In the genomic region with DNA sequence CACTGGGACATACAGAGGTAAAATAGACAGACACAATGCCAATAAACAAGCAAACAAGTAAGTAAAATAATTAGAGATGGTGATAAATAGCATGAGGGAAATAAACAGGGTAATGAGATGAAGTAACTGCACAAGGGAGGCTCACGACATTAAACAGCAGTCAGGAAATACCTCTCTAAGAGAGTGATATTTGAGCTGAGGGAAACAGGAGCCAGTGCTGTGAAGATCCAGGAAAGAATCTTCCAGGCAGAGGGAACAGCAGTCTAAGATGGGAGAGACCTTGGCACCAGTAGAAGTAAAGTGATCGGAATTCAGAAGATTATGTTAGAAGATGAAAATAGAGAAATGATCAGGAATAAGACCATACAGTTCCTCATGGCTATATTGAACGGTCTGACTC, we compare ENCODE assay signal across 24 cellular contexts.
"Had no signal": no experiment of that assay in that cellular context is flagged by ENCODE, and none has a peak within 500 bp of the region (broad histone marks: within the 10 kb centered on the region; RNA-seq: fewer than 3 reads in every experiment).

No MANE protein-coding gene starts in this region.

- ATAC-seq: activated T-helper 17 cell treated with anti-CD3 and anti-CD28 coated beads, Interleukin-2, amount 50 U/mL, for 72 hours had no signal

- H3K27me3 ChIP-seq: brain microvascular endothelial cell, cardiac muscle cell, SJCRH30 had no signal

- H3K9me3 ChIP-seq: SJCRH30 had no signal

- DNase-seq: activated CD4-positive, alpha-beta T cell treated with anti-CD3 and anti-CD28 coated beads for 48 hours; activated CD4-positive, alpha-beta T cell treated with anti-CD3 and anti-CD28 coated beads, Interleukin-2, amount 50 U/mL, for 4 hours; activated CD4-positive, CD25-positive, alpha-beta regulatory T cell treated with anti-CD3 and anti-CD28 coated beads, Interleukin-2, amount 50 U/mL, for 72 hours; activated gamma-delta T cell; activated naive CD4-positive, alpha-beta T cell treated with anti-CD3 and anti-CD28 coated beads, Interleukin-2, amount 10 ng/mL, durations not matched to agents 7 days and 5 days; activated naive CD8-positive, alpha-beta T cell treated with anti-CD3 and anti-CD28 coated beads for 36 hours; activated T-cell treated with anti-CD3 and anti-CD28 coated beads for 4 hours; activated T-cell treated with anti-CD3 and anti-CD28 coated beads, Interleukin-2, amount 50 U/mL, for 48 hours; brain microvascular endothelial cell; Kasumi-1; NCI-H1105 treated with DMSO at 0.1 percent for 48 hours; NCI-H1436 treated with DMSO at 0.1 percent for 48 hours; NCI-H187; NCI-H2081; NCI-H2171 treated with DMSO at 0.1 percent for 48 hours; NCI-H226; NCI-H526 treated with DMSO at 0.1 percent for 48 hours; NCI-H82; Right ventricle myocardium superior; RPMI8226; SJCRH30 had no signal

- H3K4me1 ChIP-seq: SJCRH30 had no signal

- H3K9me3 Mint-ChIP-seq: activated naive CD4-positive, alpha-beta T cell treated with anti-CD3 and anti-CD28 coated beads, Interleukin-2, amount 10 ng/mL, durations not matched to agents 7 days and 5 days; activated naive CD8-positive, alpha-beta T cell treated with anti-CD3 and anti-CD28 coated beads for 36 hours; activated T-helper 17 cell treated with anti-CD3 and anti-CD28 coated beads, Interleukin-2, amount 50 U/mL, for 72 hours; T-helper 1 cell treated with Interleukin-12 subunit alpha and Interleukin-12 subunit beta and Interleukin-4 antibody, amounts not matched to agents 30 μg/mL and 1 μg/mL, for 36 hours had no signal

- H3K36me3 ChIP-seq: brain microvascular endothelial cell, cardiac muscle cell, SJCRH30 had no signal

- H3K27ac ChIP-seq: brain microvascular endothelial cell, cardiac muscle cell, SJCRH30 had no signal

- H3K27ac Mint-ChIP-seq: activated naive CD4-positive, alpha-beta T cell treated with anti-CD3 and anti-CD28 coated beads, Interleukin-2, amount 10 ng/mL, durations not matched to agents 7 days and 5 days; activated naive CD8-positive, alpha-beta T cell treated with anti-CD3 and anti-CD28 coated beads for 36 hours; activated T-helper 17 cell treated with anti-CD3 and anti-CD28 coated beads, Interleukin-2, amount 50 U/mL, for 72 hours; T-helper 1 cell treated with Interleukin-12 subunit alpha and Interleukin-12 subunit beta and Interleukin-4 antibody, amounts not matched to agents 30 μg/mL and 1 μg/mL, for 36 hours had no signal

- H3K4me3 Mint-ChIP-seq: activated naive CD4-positive, alpha-beta T cell treated with anti-CD3 and anti-CD28 coated beads, Interleukin-2, amount 10 ng/mL, durations not matched to agents 7 days and 5 days; activated naive CD8-positive, alpha-beta T cell treated with anti-CD3 and anti-CD28 coated beads for 36 hours; activated T-helper 17 cell treated with anti-CD3 and anti-CD28 coated beads, Interleukin-2, amount 50 U/mL, for 72 hours; T-helper 1 cell treated with Interleukin-12 subunit alpha and Interleukin-12 subunit beta and Interleukin-4 antibody, amounts not matched to agents 30 μg/mL and 1 μg/mL, for 36 hours had no signal

- H3K4me3 ChIP-seq: cardiac muscle cell, SJCRH30 had no signal

- H3K36me3 Mint-ChIP-seq: activated naive CD4-positive, alpha-beta T cell treated with anti-CD3 and anti-CD28 coated beads, Interleukin-2, amount 10 ng/mL, durations not matched to agents 7 days and 5 days; activated naive CD8-positive, alpha-beta T cell treated with anti-CD3 and anti-CD28 coated beads for 36 hours had no signal

- H3K4me1 Mint-ChIP-seq: activated T-helper 17 cell treated with anti-CD3 and anti-CD28 coated beads, Interleukin-2, amount 50 U/mL, for 72 hours had no signal
